ENCODE assay signal across 19 cellular contexts in genomic region chr10:86221442-86222335, GRCh38.
"Had no signal": no experiment of that assay in that cellular context is flagged by ENCODE, and none has a peak within 500 bp of the region (broad histone marks: within the 10 kb centered on the region; RNA-seq: fewer than 3 reads in every experiment).

No MANE protein-coding gene starts in this region.

- H3K4me1 ChIP-seq: colonic mucosa, foreskin keratinocyte, right atrium auricular region, stomach had no signal

- H3K79me2 ChIP-seq: hepatocyte had no signal

- H3K27ac Mint-ChIP-seq: naive thymus-derived CD8-positive, alpha-beta T cell had no signal

- DNase-seq: cerebellar nuclear complex; colonic mucosa; dermis blood vessel endothelial cell; erythroblast; foreskin keratinocyte; mucosa of descending colon; naive thymus-derived CD8-positive, alpha-beta T cell; sigmoid colon; stimulated activated CD4-positive, alpha-beta T cell treated with anti-CD3 and anti-CD28 coated beads, Interleukin-12 subunit alpha, Interleukin-12 subunit beta, amount 100 ng/mL, for 4 hours; stimulated activated naive CD4-positive, alpha-beta T cell; stomach; substantia nigra; trophoblast cell had no signal

- H3K36me3 Mint-ChIP-seq: naive thymus-derived CD8-positive, alpha-beta T cell had no signal

- H3K9me3 ChIP-seq: colonic mucosa, mucosa of descending colon, neutrophil, right atrium auricular region, sigmoid colon, stomach, thoracic aorta had no signal

- H3K27ac ChIP-seq: colonic mucosa, foreskin keratinocyte, hepatocyte, neutrophil, right atrium auricular region, sigmoid colon, skin epidermis, stomach, thoracic aorta had no signal

- H3K27me3 ChIP-seq: colonic mucosa, foreskin keratinocyte, hepatocyte, neutrophil, right atrium auricular region, sigmoid colon had no signal

- H3K4me3 Mint-ChIP-seq: naive thymus-derived CD8-positive, alpha-beta T cell had no signal

- H3K4me3 ChIP-seq: colonic mucosa, hepatocyte, mucosa of descending colon, right atrium auricular region, sigmoid colon, skin epidermis, stomach, thoracic aorta had no signal

- H3K36me3 ChIP-seq: colonic mucosa, neutrophil, right atrium auricular region, sigmoid colon, stomach, thoracic aorta had no signal

- H3K9me3 Mint-ChIP-seq: naive thymus-derived CD8-positive, alpha-beta T cell had no signal

- ATAC-seq: foreskin keratinocyte; left lobe of liver; mucosa of descending colon; naive thymus-derived CD8-positive, alpha-beta T cell had no signal

- H2AFZ ChIP-seq: hepatocyte had no signal

- H3K4me2 ChIP-seq: hepatocyte had no signal
